8 cellular contexts compared by ENCODE assay signal in the genomic region with DNA sequence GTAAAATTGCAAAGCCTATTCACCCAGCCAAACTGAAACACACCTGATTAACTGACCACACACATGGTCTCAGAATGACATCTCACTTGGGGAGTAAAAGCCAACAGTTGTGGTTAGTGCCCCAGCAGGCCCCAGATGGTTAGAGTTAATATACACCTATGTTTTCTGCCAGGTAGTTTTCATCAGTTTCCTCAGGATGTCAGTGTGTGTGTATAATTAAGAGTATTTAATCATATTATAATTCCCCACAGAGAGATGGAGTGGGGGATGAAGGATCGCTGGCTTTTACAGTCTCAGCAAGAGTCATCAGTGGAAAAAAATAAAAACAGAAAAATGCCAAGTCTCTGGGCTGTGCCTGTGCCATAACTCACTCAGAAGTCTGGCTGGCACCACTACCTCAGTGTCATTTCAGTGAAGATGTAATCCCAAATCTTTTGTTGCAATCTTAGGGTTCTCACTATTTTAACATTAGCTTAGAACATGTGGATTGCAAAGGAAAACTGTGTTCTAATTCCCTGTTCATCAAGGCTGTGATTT.
DNase-seq lines count a peak whose midpoint lies in the region; ATAC-seq and TF ChIP-seq lines count a peak whose summit lies in the region.

No MANE protein-coding gene starts in this region.

- H3K4me3 ChIP-seq in PC-9 = no peak overlapping the region
- H3K4me3 ChIP-seq in osteoblast (ENCODE audit: insufficient read depth, low read length) = no peak overlapping the region

- H3K27ac ChIP-seq in PC-9 = peak overlapping the region; percentile 82
- peak overlapping the region; percentile 67 for H3K27ac ChIP-seq in osteoblast (ENCODE audit: low read depth, low read length)

- no peak overlapping the region for H2AFZ ChIP-seq in PC-9
- H2AFZ ChIP-seq in osteoblast (ENCODE audit: low read length) = no peak overlapping the region

- CTCF ChIA-PET in PC-9 (lab: Charles Lee) = no interaction called here

- TF ChIP-seq CTCF in PC-9 (conservative IDR thresholded peaks at IDR 0.05) (no peak), osteoblast (IDR thresholded peaks at IDR 0.05; ENCODE audit: extremely low read depth, low read depth, low read length) (no peak)

- no TSS peak for BruUV-seq in PC-9 (replicated peaks; lab: Mats Ljungman, UMichigan)

- intact Hi-C loops in PC-9 (cut with micrococcal nuclease; ENCODE audit: unreplicated experiment) = no loop called here

- H3K79me2 ChIP-seq in PC-9 (ENCODE audit: low read depth) = no peaks in the 10 kb centered on the region
- no peaks in the 10 kb centered on the region for H3K79me2 ChIP-seq in osteoblast (ENCODE audit: insufficient read depth, low read length)

- H3K27me3 ChIP-seq in PC-9 (ENCODE audit: insufficient read depth, low read depth) (no peaks in the 10 kb centered on the region), osteoblast (ENCODE audit: insufficient read depth, low read length) (no peaks in the 10 kb centered on the region)

- no peak for DNase-seq in PC-9
- DNase-seq in osteoblast (ENCODE audit: insufficient read length, low spot score, missing footprints) = peak; percentile 44
- DNase-seq in T-helper 1 cell = no peak
- no peak for DNase-seq in NOMO-1 treated with dmso at 0.1 percent for 144 hours (lab: John Stamatoyannopoulos, UW; ENCODE audit: unreplicated experiment)
- DNase-seq in DMS 273 (lab: John Stamatoyannopoulos, UW; ENCODE audit: unreplicated experiment) = no peak
- no peak for DNase-seq in NCI-H2196 (lab: John Stamatoyannopoulos, UW; ENCODE audit: unreplicated experiment)

- H4K20me1 ChIP-seq in PC-9 (ENCODE audit: insufficient read depth) (no peaks in the 10 kb centered on the region), osteoblast (ENCODE audit: insufficient read depth, low read length) (no peaks in the 10 kb centered on the region)

- peaks cover 28% of the 10 kb centered on the region; the same call in 1 of the 2 replicates for H3F3A ChIP-seq in PC-9 (ENCODE audit: insufficient read depth, low read depth)

- no peaks in the 10 kb centered on the region for H3K9me2 ChIP-seq in PC-9 (ENCODE audit: insufficient read depth)

- H3K4me1 ChIP-seq in PC-9 (replicated peaks; ENCODE audit: insufficient read depth) (peaks cover 41% of the 10 kb centered on the region), osteoblast (ENCODE audit: insufficient read depth, low read length) (peaks cover 25% of the 10 kb centered on the region)

- H3K9me3 ChIP-seq in PC-9 (ENCODE audit: insufficient read depth, low read depth) = peaks cover 9% of the 10 kb centered on the region
- no peaks in the 10 kb centered on the region for H3K9me3 ChIP-seq in osteoblast (ENCODE audit: low read depth, low read length)

- H3K36me3 ChIP-seq in PC-9 (ENCODE audit: low read depth) (no peaks in the 10 kb centered on the region), osteoblast (ENCODE audit: insufficient read depth, low read length) (no peaks in the 10 kb centered on the region)

- peak; percentile 79 for ATAC-seq in GM18511 (IDR thresholded peaks at IDR 0.05; ENCODE audit: unreplicated experiment)
- ATAC-seq in HG02610 (IDR thresholded peaks at IDR 0.05; ENCODE audit: unreplicated experiment) = peak; percentile 73

- POLR2A ChIA-PET in PC-9 (lab: Charles Lee; ENCODE audit: unreplicated experiment) = interaction anchor here (0.6 to 0.7 kb wide), 3 partner anchors 91 to 334 kb away, joined by 3 to 6 read pairs (median 4); no protein-coding TSS in a partner anchor

- H3K4me2 ChIP-seq in PC-9 = peak overlapping the region; percentile 57
- peak overlapping the region; percentile 25 for H3K4me2 ChIP-seq in osteoblast (ENCODE audit: insufficient read depth, low read length)
